Comparison of ENCODE assay signal across 9 cellular contexts in genomic region chr17:28551421-28552186, GRCh38. TPM values are rescaled to one million over a fixed set of nuclear protein-coding genes. Genes with fewer than 3 reads are reported as not detected.
DNase-seq lines count a peak whose midpoint lies in the region; ATAC-seq and TF ChIP-seq lines count a peak whose summit lies in the region.
"Had no signal": no experiment of that assay in that cellular context is flagged by ENCODE, and none has a peak within 500 bp of the region (broad histone marks: within the 10 kb centered on the region; RNA-seq: fewer than 3 reads in every experiment).

No MANE protein-coding gene starts in this region.

- H3K9me3 Mint-ChIP-seq in HFFc6: no peaks in the 10 kb centered on the region
- H3K9me3 Mint-ChIP-seq in activated naive CD8-positive, alpha-beta T cell (ENCODE audit: low read depth): no peaks in the 10 kb centered on the region
- H3K9me3 Mint-ChIP-seq in stimulated activated memory B cell treated with anti-CD40 and anti-IgM and Interleukin-4, amounts not matched to agents 10 μg/mL and 1 μg/mL and 100 μg/mL, for 72 hours: no peaks in the 10 kb centered on the region

- no peak for TF ChIP-seq CTCF in AG10803 (conservative IDR thresholded peaks at IDR 0.05; ENCODE audit: low read length)
- no peak for TF ChIP-seq CTCF in HFFc6 (IDR thresholded peaks at IDR 0.05)

- H3K9me3 ChIP-seq in iPS-15b (ENCODE audit: control insufficient read depth, insufficient read depth, low read length): no peaks in the 10 kb centered on the region

- DNase-seq in AG10803 (ENCODE audit: low read depth) (peak; percentile 14), HFFc6 (no peak), DMS79 (lab: John Stamatoyannopoulos, UW) (no peak)
- no peak for DNase-seq in effector CD4-positive, alpha-beta T cell

- H3K27me3 ChIP-seq in iPS-15b (ENCODE audit: control insufficient read depth, insufficient read depth, low read length): peaks cover 4% of the 10 kb centered on the region

- peaks cover 7% of the 10 kb centered on the region for H3K4me1 ChIP-seq in iPS-15b (ENCODE audit: control insufficient read depth, insufficient read depth, low read length)

- peak overlapping the region; percentile 37 for H3K9ac ChIP-seq in iPS-15b (ENCODE audit: low read depth, low read length)

- H3K36me3 Mint-ChIP-seq in HFFc6 (ENCODE audit: low read depth): peaks cover 17% of the 10 kb centered on the region
- peaks cover 7% of the 10 kb centered on the region for H3K36me3 Mint-ChIP-seq in activated naive CD8-positive, alpha-beta T cell
- H3K36me3 Mint-ChIP-seq in stimulated activated memory B cell treated with anti-CD40 and anti-IgM and Interleukin-4, amounts not matched to agents 10 μg/mL and 1 μg/mL and 100 μg/mL, for 72 hours: peaks cover 30% of the 10 kb centered on the region

- H3K27me3 Mint-ChIP-seq in HFFc6 (ENCODE audit: insufficient read depth): no peaks in the 10 kb centered on the region; the same call in 1 of the 2 replicates
- H3K27me3 Mint-ChIP-seq in activated naive CD8-positive, alpha-beta T cell: no peaks in the 10 kb centered on the region
- no peaks in the 10 kb centered on the region for H3K27me3 Mint-ChIP-seq in stimulated activated memory B cell treated with anti-CD40 and anti-IgM and Interleukin-4, amounts not matched to agents 10 μg/mL and 1 μg/mL and 100 μg/mL, for 72 hours

- H3K4me3 Mint-ChIP-seq in HFFc6: peak overlapping the region; percentile 91
- H3K4me3 Mint-ChIP-seq in activated naive CD8-positive, alpha-beta T cell: peak overlapping the region; percentile 90
- peak overlapping the region; percentile 97 for H3K4me3 Mint-ChIP-seq in stimulated activated memory B cell treated with anti-CD40 and anti-IgM and Interleukin-4, amounts not matched to agents 10 μg/mL and 1 μg/mL and 100 μg/mL, for 72 hours

- ATAC-seq in stimulated activated memory B cell treated with anti-CD40 and anti-IgM and Interleukin-4, amounts not matched to agents 10 μg/mL and 1 μg/mL and 100 μg/mL, for 72 hours: no peak
- ATAC-seq in GM21423 (IDR thresholded peaks at IDR 0.05; ENCODE audit: unreplicated experiment): no peak

- H3K36me3 ChIP-seq in iPS-15b (ENCODE audit: control insufficient read depth, insufficient read depth, low read length): peaks cover 20% of the 10 kb centered on the region

- peaks cover 29% of the 10 kb centered on the region for H3K4me1 Mint-ChIP-seq in HFFc6 (ENCODE audit: low read depth)
- peaks cover 46% of the 10 kb centered on the region for H3K4me1 Mint-ChIP-seq in activated naive CD8-positive, alpha-beta T cell (ENCODE audit: low read depth)
- peaks cover 67% of the 10 kb centered on the region for H3K4me1 Mint-ChIP-seq in stimulated activated memory B cell treated with anti-CD40 and anti-IgM and Interleukin-4, amounts not matched to agents 10 μg/mL and 1 μg/mL and 100 μg/mL, for 72 hours

- H3K27ac Mint-ChIP-seq in HFFc6: peak overlapping the region; percentile 24; the same call in 1 of the 2 replicates
- H3K27ac Mint-ChIP-seq in activated naive CD8-positive, alpha-beta T cell: peak overlapping the region; percentile 43
- peak overlapping the region; percentile 86 for H3K27ac Mint-ChIP-seq in stimulated activated memory B cell treated with anti-CD40 and anti-IgM and Interleukin-4, amounts not matched to agents 10 μg/mL and 1 μg/mL and 100 μg/mL, for 72 hours

- H3K4me3 ChIP-seq in AG10803 (ENCODE audit: low read length): peak overlapping the region; percentile 69
- H3K4me3 ChIP-seq in iPS-15b (ENCODE audit: low read depth, low read length): peak overlapping the region; percentile 80

RNA-seq across cellular contexts. Expression of gene UNC119, which starts 0.8 kb away (rescaled TPM):
- total RNA-seq in HFFc6 (2021; fragmentation: NEBNext Ultra II Directional; extraction: Animal tissue kit (Norgen Biotek cat#: 25700)): 10 to 100 TPM; 28.3 to 36.9 (median 30.1) TPM

RNA-seq across cellular contexts. Expression of gene PIGS, which starts 19.7 kb away (rescaled TPM):
- 10 to 100 TPM; 69.5 to 94.7 (median 78.0) TPM for total RNA-seq in HFFc6 (2021; fragmentation: NEBNext Ultra II Directional; extraction: Animal tissue kit (Norgen Biotek cat#: 25700))

RNA-seq across cellular contexts. Expression of gene ALDOC, which starts 25.1 kb away (rescaled TPM):
- 10 to 100 TPM in 5 of 6 experiments, 1 to 10 TPM in 1; 8.6 to 14.7 (median 10.3) TPM for total RNA-seq in HFFc6 (2021; fragmentation: NEBNext Ultra II Directional; extraction: Animal tissue kit (Norgen Biotek cat#: 25700))

RNA-seq across cellular contexts. Expression of gene FOXN1, which starts 45.5 kb away (rescaled TPM):
- total RNA-seq in HFFc6 (2021; fragmentation: NEBNext Ultra II Directional; extraction: Animal tissue kit (Norgen Biotek cat#: 25700)): not detected
- total RNA-seq: pulmonary artery endothelial cell had no signal

RNA-seq across cellular contexts. Expression of gene SPAG5, which starts 47.2 kb away (rescaled TPM):
- total RNA-seq in HFFc6 (2021; fragmentation: NEBNext Ultra II Directional; extraction: Animal tissue kit (Norgen Biotek cat#: 25700)): 10 to 100 TPM; 29.2 to 73.3 (median 69.4) TPM

Comparison
In these comparisons a context has a peak if more than half of its experiments do, and no peak if none do; other contexts are left out.
1. H3K27ac Mint-ChIP-seq: peak in every context shown above with its lines; median percentile 86 in stimulated activated memory B cell treated with anti-CD40 and anti-IgM and Interleukin-4, amounts not matched to agents 10 μg/mL and 1 μg/mL and 100 μg/mL, for 72 hours; 43 in activated naive CD8-positive, alpha-beta T cell; 24 in HFFc6.